In the genomic region with DNA sequence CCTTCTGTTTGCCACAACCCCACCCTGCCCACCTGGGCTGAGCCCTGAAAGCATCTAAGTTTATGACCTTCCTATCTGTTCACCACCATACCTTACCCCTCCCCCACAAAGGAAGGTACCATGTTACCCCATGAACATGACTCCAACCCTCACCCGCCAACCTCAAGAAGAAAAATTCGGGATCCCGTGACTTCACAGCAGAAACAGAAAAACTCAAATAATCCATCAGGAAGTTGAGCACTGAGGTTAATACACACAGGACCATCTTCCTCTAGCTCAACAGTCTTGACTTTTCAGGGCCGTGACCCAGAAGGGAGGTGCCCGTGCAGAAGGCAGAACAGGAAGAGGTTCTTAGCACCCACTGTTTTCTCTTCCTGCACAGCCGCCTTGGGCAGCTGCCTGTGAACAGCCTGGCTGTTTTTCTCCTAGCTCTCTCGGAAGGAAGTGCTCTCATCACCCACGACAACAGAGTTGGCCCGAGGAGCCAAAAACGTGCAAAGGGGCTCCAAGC, we compare ENCODE assay signal across 7 cellular contexts.
DNase-seq lines count a peak whose midpoint lies in the region; ATAC-seq lines count a peak whose summit lies in the region.

No MANE protein-coding gene starts in this region.

- DNase-seq in SKM-1 treated with dmso at 0.1 percent for 144 hours (lab: John Stamatoyannopoulos, UW; ENCODE audit: unreplicated experiment): peak; percentile 87
- DNase-seq in midbrain (lab: John Stamatoyannopoulos, UW): peak; percentile 43
- no peak for DNase-seq in DMS 273 (lab: John Stamatoyannopoulos, UW; ENCODE audit: unreplicated experiment)
- no peak for DNase-seq in NCI-H1417 treated with DMSO at 0.1 percent for 48 hours (lab: John Stamatoyannopoulos, UW)

- H3K27me3 ChIP-seq in subcutaneous abdominal adipose tissue (ENCODE audit: control insufficient read depth in 5 of 5, insufficient read depth in 4 of 5, low read length in 5 of 5): no peaks in the 10 kb centered on the region

- no peak overlapping the region for H3K9ac ChIP-seq in subcutaneous abdominal adipose tissue (ENCODE audit: low read length in 5 of 5)

- no peak overlapping the region for H3K27ac ChIP-seq in subcutaneous abdominal adipose tissue (ENCODE audit: low read depth, low read length)

- H3K4me1 ChIP-seq in subcutaneous abdominal adipose tissue (ENCODE audit: control insufficient read depth in 5 of 5, insufficient read depth in 5 of 5, low read length in 5 of 5): peaks cover 3 to 60% (median 50%) of the 10 kb centered on the region in 5 donors

- H3K4me3 Mint-ChIP-seq in activated naive CD8-positive, alpha-beta T cell: peak overlapping the region; percentile 88

- no peaks in the 10 kb centered on the region for H3K36me3 ChIP-seq in subcutaneous abdominal adipose tissue (ENCODE audit: control insufficient read depth in 5 of 5, insufficient read depth in 5 of 5, low read length in 5 of 5)

- H3K9me3 ChIP-seq in subcutaneous abdominal adipose tissue (ENCODE audit: control insufficient read depth in 5 of 5, low read length in 5 of 5): no peaks in the 10 kb centered on the region

- H3K36me3 Mint-ChIP-seq in activated naive CD8-positive, alpha-beta T cell: peaks cover 3% of the 10 kb centered on the region

- H3K27ac Mint-ChIP-seq in activated naive CD8-positive, alpha-beta T cell: peak overlapping the region; percentile 96

- H3K4me3 ChIP-seq in subcutaneous abdominal adipose tissue (ENCODE audit: low read depth in 1 of 5, low read length in 5 of 5): peak overlapping the region in 3 of 5 donors; percentile 17 to 23 (median 20)

- ATAC-seq in GM21529 (IDR thresholded peaks at IDR 0.05; ENCODE audit: unreplicated experiment): peak; percentile 76

- H3K9me3 Mint-ChIP-seq in activated naive CD8-positive, alpha-beta T cell (ENCODE audit: low read depth): no peaks in the 10 kb centered on the region

- H3K4me1 Mint-ChIP-seq in activated naive CD8-positive, alpha-beta T cell (ENCODE audit: low read depth): peaks cover 92% of the 10 kb centered on the region

- H3K27me3 Mint-ChIP-seq in activated naive CD8-positive, alpha-beta T cell: no peaks in the 10 kb centered on the region

Comparison
In these comparisons a context has a peak if more than half of its experiments do, and no peak if none do; other contexts are left out.
1. DNase-seq: peak in SKM-1 treated with dmso at 0.1 percent for 144 hours (single experiment) and midbrain (single experiment); none in DMS 273 (single experiment) and NCI-H1417 treated with DMSO at 0.1 percent for 48 hours (single experiment).